8 cellular contexts compared by ENCODE assay signal in the genomic region with DNA sequence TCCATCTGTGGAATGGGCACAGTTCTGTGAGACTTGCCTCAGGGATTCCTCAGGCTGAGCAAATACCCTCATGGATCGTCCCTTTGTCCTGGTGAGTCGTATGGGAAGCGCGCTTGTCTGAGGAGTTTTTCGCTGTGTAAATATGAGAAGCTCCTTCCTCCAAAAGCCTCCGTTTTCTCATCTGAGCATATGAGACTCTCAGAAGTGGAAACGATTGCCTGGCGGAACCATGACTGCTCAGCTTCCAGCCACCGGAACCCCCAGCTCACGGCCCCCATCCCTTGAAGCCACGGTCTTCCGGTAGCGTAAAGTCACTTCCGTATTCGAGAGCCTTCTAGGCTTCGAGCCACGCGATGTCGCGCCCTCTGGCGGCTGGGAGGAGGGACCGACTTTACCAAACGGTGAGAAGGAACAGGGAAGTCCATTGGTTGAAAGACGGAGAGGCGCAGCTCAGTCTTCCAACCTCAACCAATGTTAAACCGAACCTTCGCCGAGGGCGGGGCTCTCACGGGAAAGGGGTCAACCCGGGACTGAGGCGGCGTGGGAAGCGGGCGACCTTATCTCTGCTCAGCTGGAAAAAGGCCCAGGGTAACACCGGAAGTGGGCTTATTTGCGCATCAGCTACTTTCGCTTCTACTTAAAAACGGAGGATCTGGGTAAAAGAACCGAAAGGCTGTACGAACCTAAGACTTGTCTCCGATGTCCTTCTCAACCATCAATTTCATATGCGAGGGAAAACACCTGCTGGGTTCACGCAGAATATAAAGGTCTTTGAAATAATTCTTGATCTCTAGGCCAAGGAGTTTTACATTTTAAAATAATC. TPM values are rescaled to one million over a fixed set of nuclear protein-coding genes. Genes with fewer than 3 reads are reported as not detected.
A peak's percentile ranks its signal among the peaks of the same experiment; 100 is the strongest.
DNase-seq lines count a peak whose midpoint lies in the region; ATAC-seq and TF ChIP-seq lines count a peak whose summit lies in the region.

No MANE protein-coding gene starts in this region.

- H3K9me3 ChIP-seq in CD4-positive, alpha-beta T cell (ENCODE audit: control insufficient read depth, low read length): no peaks in the 10 kb centered on the region
- H3K9me3 ChIP-seq in liver (ENCODE audit: control insufficient read depth in 4 of 4, low read length in 3 of 4): no peaks in the 10 kb centered on the region

- peak overlapping the region; percentile 81 to 99 (median 94) for H3K4me3 ChIP-seq in liver (ENCODE audit: low read depth in 1 of 3, low read length in 3 of 3)

- H3K27ac Mint-ChIP-seq in CD4-positive, alpha-beta T cell: peak overlapping the region; percentile 99

- no peaks in the 10 kb centered on the region for H3K36me3 ChIP-seq in liver (ENCODE audit: control insufficient read depth in 4 of 4, insufficient read depth in 3 of 4, low read depth in 1 of 4, low read length in 3 of 4)

- H3K36me3 Mint-ChIP-seq in CD4-positive, alpha-beta T cell (ENCODE audit: low read depth): peaks cover 20% of the 10 kb centered on the region

- peaks cover 4 to 32% (median 14%) of the 10 kb centered on the region in 4 donors for H3K4me1 ChIP-seq in liver (ENCODE audit: control insufficient read depth in 4 of 4, insufficient read depth in 4 of 4, low read length in 3 of 4)

- WGBS in liver: 1% methylated on average over 44 of the region's 44 CpGs

- TF ChIP-seq CTCF in CD4-positive, alpha-beta T cell (IDR thresholded peaks at IDR 0.05): peak; percentile 82
- TF ChIP-seq CTCF in liver (IDR thresholded peaks at IDR 0.05; ENCODE audit: low read depth, low read length, missing input control): peak; percentile 96

- H3K4me1 Mint-ChIP-seq in CD4-positive, alpha-beta T cell (ENCODE audit: low read depth): peaks cover 57% of the 10 kb centered on the region

- POLR2A ChIA-PET in CD4-positive, alpha-beta T cell (lab: Charles Lee): interaction anchor here (0.6 to 3.0 kb wide), 38 partner anchors 9 to 1830 kb away, joined by 3 to 123 read pairs (median 5); a partner anchor contains a TSS

- peak overlapping the region; percentile 95 to 99 for H3K9ac ChIP-seq in liver (ENCODE audit: low read depth in 1 of 2, low read length in 2 of 2)

- CTCF ChIA-PET in CD4-positive, alpha-beta T cell (lab: Charles Lee): interaction anchor here (0.8 to 2.3 kb wide), 33 partner anchors 8 to 354 kb away, joined by 3 to 33 read pairs (median 6); a partner anchor contains a TSS

- H3K4me3 Mint-ChIP-seq in CD4-positive, alpha-beta T cell: peak overlapping the region; percentile 88

- ATAC-seq in CD4-positive, alpha-beta T cell (ENCODE audit: poor library complexity): peak; percentile 82
- ATAC-seq in GM19395 (IDR thresholded peaks at IDR 0.05; ENCODE audit: unreplicated experiment) (peak; percentile 93), HG03565 (IDR thresholded peaks at IDR 0.05; ENCODE audit: unreplicated experiment) (peak; percentile 92)

- intact Hi-C loops in CD4-positive, alpha-beta T cell (cut with DNase I, micrococcal nuclease): loop anchor here (1.0 to 5.0 kb wide), 10 partner anchors 28 to 475 kb away; a partner anchor contains a TSS

- no peaks in the 10 kb centered on the region for H3K27me3 ChIP-seq in CD4-positive, alpha-beta T cell (ENCODE audit: control insufficient read depth, insufficient read depth, low read length)
- H3K27me3 ChIP-seq in liver (ENCODE audit: control insufficient read depth in 4 of 4, insufficient read depth in 4 of 4, low read length in 3 of 4): no peaks in the 10 kb centered on the region

- H3K9me3 Mint-ChIP-seq in CD4-positive, alpha-beta T cell: peaks cover 2% of the 10 kb centered on the region

- peak; percentile 75 to 81 for TF ChIP-seq RAD21 in liver (IDR thresholded peaks at IDR 0.05)

- DNase-seq in CD4-positive, alpha-beta T cell: peak; percentile 95 to 98 (median 97)
- peak; percentile 96 for DNase-seq in NCI-H748 treated with DMSO at 0.1 percent for 48 hours (lab: John Stamatoyannopoulos, UW)
- DNase-seq in activated CD4-positive, alpha-beta T cell treated with anti-CD3 and anti-CD28 coated beads, Interleukin-2, amount 50 U/mL, for 48 hours: peak; percentile 99
- DNase-seq in dermis microvascular lymphatic vessel endothelial cell (ENCODE audit: low read depth in 2 of 2): peak; percentile 98
- DNase-seq in stimulated activated CD4-positive, alpha-beta T cell treated with anti-CD3 and anti-CD28 coated beads, Interleukin-4, amount 100 ng/mL, for 24 hours: peak; percentile 99

- H3K27me3 Mint-ChIP-seq in CD4-positive, alpha-beta T cell: no peaks in the 10 kb centered on the region

- H3K27ac ChIP-seq in CD4-positive, alpha-beta T cell (ENCODE audit: low read depth, low read length): peak overlapping the region; percentile 90
- H3K27ac ChIP-seq in liver (ENCODE audit: low read depth in 1 of 2, low read length in 2 of 2): peak overlapping the region; percentile 90 to 92

TF ChIP-seq in liver, 16 proteins besides CTCF, POLR2A, EP300 and RAD21:
- TF ChIP-seq RXRA (IDR thresholded peaks at IDR 0.05) (peak; percentile 98 to 99), HNF4A (conservative IDR thresholded peaks at IDR 0.05) (peak; percentile 55 to 57), GABPA (IDR thresholded peaks at IDR 0.05 in 1 of 2, conservative IDR thresholded peaks at IDR 0.05 in 1 of 2) (peak; percentile 94 to 99), FOXA2 (IDR thresholded peaks at IDR 0.05) (peak; percentile 22), EGR1 (IDR thresholded peaks at IDR 0.05; ENCODE audit: low read depth in 2 of 2) (peak; percentile 87 to 89), SP1 (IDR thresholded peaks at IDR 0.05) (peak; percentile 97), YY1 (IDR thresholded peaks at IDR 0.05) (peak; percentile 95), TAF1 (conservative IDR thresholded peaks at IDR 0.05) (peak; percentile 42), NR2F2 (IDR thresholded peaks at IDR 0.05) (peak; percentile 93), FOXA1 (IDR thresholded peaks at IDR 0.05) (peak; percentile 74), HNF4G (IDR thresholded peaks at IDR 0.05) (no peak), JUND (IDR thresholded peaks at IDR 0.05) (peak in 1 of 2 donors; percentile 36)
- TF ChIP-seq, protein P1, sequence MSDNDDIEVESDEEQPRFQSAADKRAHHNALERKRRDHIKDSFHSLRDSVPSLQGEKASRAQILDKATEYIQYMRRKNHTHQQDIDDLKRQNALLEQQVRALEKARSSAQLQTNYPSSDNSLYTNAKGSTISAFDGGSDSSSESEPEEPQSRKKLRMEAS (IDR thresholded peaks at IDR 0.05): peak; percentile 99
- TF ChIP-seq, protein P2, sequence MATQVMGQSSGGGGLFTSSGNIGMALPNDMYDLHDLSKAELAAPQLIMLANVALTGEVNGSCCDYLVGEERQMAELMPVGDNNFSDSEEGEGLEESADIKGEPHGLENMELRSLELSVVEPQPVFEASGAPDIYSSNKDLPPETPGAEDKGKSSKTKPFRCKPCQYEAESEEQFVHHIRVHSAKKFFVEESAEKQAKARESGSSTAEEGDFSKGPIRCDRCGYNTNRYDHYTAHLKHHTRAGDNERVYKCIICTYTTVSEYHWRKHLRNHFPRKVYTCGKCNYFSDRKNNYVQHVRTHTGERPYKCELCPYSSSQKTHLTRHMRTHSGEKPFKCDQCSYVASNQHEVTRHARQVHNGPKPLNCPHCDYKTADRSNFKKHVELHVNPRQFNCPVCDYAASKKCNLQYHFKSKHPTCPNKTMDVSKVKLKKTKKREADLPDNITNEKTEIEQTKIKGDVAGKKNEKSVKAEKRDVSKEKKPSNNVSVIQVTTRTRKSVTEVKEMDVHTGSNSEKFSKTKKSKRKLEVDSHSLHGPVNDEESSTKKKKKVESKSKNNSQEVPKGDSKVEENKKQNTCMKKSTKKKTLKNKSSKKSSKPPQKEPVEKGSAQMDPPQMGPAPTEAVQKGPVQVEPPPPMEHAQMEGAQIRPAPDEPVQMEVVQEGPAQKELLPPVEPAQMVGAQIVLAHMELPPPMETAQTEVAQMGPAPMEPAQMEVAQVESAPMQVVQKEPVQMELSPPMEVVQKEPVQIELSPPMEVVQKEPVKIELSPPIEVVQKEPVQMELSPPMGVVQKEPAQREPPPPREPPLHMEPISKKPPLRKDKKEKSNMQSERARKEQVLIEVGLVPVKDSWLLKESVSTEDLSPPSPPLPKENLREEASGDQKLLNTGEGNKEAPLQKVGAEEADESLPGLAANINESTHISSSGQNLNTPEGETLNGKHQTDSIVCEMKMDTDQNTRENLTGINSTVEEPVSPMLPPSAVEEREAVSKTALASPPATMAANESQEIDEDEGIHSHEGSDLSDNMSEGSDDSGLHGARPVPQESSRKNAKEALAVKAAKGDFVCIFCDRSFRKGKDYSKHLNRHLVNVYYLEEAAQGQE (IDR thresholded peaks at IDR 0.05): peak; percentile 75
- TF ChIP-seq, protein P3, sequence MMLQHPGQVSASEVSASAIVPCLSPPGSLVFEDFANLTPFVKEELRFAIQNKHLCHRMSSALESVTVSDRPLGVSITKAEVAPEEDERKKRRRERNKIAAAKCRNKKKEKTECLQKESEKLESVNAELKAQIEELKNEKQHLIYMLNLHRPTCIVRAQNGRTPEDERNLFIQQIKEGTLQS (IDR thresholded peaks at IDR 0.05): peak; percentile 35
- TF ChIP-seq, protein P4, sequence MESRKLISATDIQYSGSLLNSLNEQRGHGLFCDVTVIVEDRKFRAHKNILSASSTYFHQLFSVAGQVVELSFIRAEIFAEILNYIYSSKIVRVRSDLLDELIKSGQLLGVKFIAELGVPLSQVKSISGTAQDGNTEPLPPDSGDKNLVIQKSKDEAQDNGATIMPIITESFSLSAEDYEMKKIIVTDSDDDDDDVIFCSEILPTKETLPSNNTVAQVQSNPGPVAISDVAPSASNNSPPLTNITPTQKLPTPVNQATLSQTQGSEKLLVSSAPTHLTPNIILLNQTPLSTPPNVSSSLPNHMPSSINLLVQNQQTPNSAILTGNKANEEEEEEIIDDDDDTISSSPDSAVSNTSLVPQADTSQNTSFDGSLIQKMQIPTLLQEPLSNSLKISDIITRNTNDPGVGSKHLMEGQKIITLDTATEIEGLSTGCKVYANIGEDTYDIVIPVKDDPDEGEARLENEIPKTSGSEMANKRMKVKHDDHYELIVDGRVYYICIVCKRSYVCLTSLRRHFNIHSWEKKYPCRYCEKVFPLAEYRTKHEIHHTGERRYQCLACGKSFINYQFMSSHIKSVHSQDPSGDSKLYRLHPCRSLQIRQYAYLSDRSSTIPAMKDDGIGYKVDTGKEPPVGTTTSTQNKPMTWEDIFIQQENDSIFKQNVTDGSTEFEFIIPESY (IDR thresholded peaks at IDR 0.05): peak; percentile 83
TF ChIP-seq in liver: peak in this region for 15.

RNA-seq across cellular contexts. Expression of a gene that starts 46.3 kb away (rescaled TPM):
- total RNA-seq in CD4-positive, alpha-beta T cell: 1 to 10 TPM; 4.6 to 4.9 TPM
- total RNA-seq in dermis microvascular lymphatic vessel endothelial cell (0.64 and 1.3 TPM in 2 replicates), liver (1 to 10 TPM in 1 of 2 donors, under 1 TPM in 1; 0.79 to 2.6 TPM)
- polyA plus RNA-seq in liver: under 1 TPM; 0.68 to 0.69 TPM

RNA-seq across cellular contexts. Expression of a gene that starts 54.6 kb away (rescaled TPM):
- 10 to 100 TPM; 18.9 to 23.0 TPM for total RNA-seq in CD4-positive, alpha-beta T cell
- total RNA-seq in dermis microvascular lymphatic vessel endothelial cell (1.7 and 3.2 TPM in 2 replicates), liver (1 to 10 TPM; 1.1 to 1.3 TPM)
- polyA plus RNA-seq in liver: 1 to 10 TPM in 1 of 2 donors, under 1 TPM in 1; 0.60 to 1.2 TPM

Comparison
In these comparisons a context has a peak if more than half of its experiments do, and no peak if none do; other contexts are left out.
1. Peak in every context shown above with its lines: DNase-seq, ATAC-seq, H3K4me3 ChIP-seq and H3K27ac ChIP-seq.